Comparison of ENCODE assay signal across 30 cellular contexts in the genomic region with DNA sequence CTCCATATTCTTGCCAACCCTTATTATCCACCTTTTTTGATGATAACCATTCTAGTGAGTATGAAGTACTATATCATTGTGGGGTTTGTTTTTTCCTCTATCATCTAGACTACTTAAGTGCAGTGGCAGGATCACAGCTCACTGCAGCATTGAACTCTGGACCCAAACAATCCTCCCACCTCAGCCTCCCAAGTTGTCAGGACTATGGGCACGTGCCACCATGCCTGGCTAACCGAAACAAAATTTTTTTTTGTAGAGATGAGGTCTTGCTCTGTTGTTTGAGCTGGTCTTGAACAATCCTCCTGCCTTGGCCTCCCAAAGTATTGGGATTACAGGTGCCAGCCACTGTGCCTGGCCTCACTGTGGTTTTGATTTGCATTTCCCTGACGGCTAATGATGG.
"Had no signal": no experiment of that assay in that cellular context is flagged by ENCODE, and none has a peak within 500 bp of the region (broad histone marks: within the 10 kb centered on the region; RNA-seq: fewer than 3 reads in every experiment).

No MANE protein-coding gene starts in this region.

- ATAC-seq: natural killer cell; psoas muscle; right cardiac atrium; sciatic nerve; stimulated activated memory B cell treated with anti-CD40 and anti-IgM and Interleukin-4, amounts not matched to agents 10 μg/mL and 1 μg/mL and 100 μg/mL, for 72 hours; stimulated activated naive CD8-positive, alpha-beta T cell treated with anti-CD3 and anti-CD28 coated beads, Interleukin-15, amount 100 ng/mL, for 72 hours; stimulated activated naive CD8-positive, alpha-beta T cell treated with anti-CD3 and anti-CD28 coated beads, Interleukin-15, Interleukin-2, amounts not matched to agents 100 U/mL and 50 U/mL, for 24 hours had no signal

- H3K4me3 Mint-ChIP-seq: natural killer cell; nephron; neural progenitor cell; stimulated activated memory B cell treated with anti-CD40 and anti-IgM and Interleukin-4, amounts not matched to agents 10 μg/mL and 1 μg/mL and 100 μg/mL, for 72 hours; stimulated activated naive CD8-positive, alpha-beta T cell treated with anti-CD3 and anti-CD28 coated beads, Interleukin-15, amount 100 ng/mL, for 72 hours had no signal

- H3K36me3 Mint-ChIP-seq: natural killer cell had no signal

- H3K9me3 ChIP-seq: ovary, psoas muscle, spleen, suprapubic skin, testis, tibial nerve, upper lobe of left lung, vagina had no signal

- H3K4me1 ChIP-seq: neural progenitor cell, parathyroid adenoma, spleen, suprapubic skin, tibial nerve, upper lobe of left lung had no signal

- H3K36me3 ChIP-seq: neural progenitor cell, ovary had no signal

- H3K27me3 Mint-ChIP-seq: progenitor cell of endocrine pancreas; stimulated activated memory B cell treated with anti-CD40 and anti-IgM and Interleukin-4, amounts not matched to agents 10 μg/mL and 1 μg/mL and 100 μg/mL, for 72 hours; stimulated activated naive CD8-positive, alpha-beta T cell treated with anti-CD3 and anti-CD28 coated beads, Interleukin-15, amount 100 ng/mL, for 72 hours had no signal

- H3K27ac Mint-ChIP-seq: nephron; neural progenitor cell; progenitor cell of endocrine pancreas; stimulated activated naive CD8-positive, alpha-beta T cell treated with anti-CD3 and anti-CD28 coated beads, Interleukin-15, amount 100 ng/mL, for 72 hours had no signal

- H3K4me3 ChIP-seq: neural progenitor cell, ovary, psoas muscle, skin epidermis, smooth muscle cell, spleen, suprapubic skin, testis, tibial nerve, upper lobe of left lung, vagina had no signal

- H3K27me3 ChIP-seq: neural progenitor cell, ovary, spleen, suprapubic skin, testis, tibial nerve, upper lobe of left lung, vagina had no signal

- H3K27ac ChIP-seq: neural progenitor cell, ovary, parathyroid adenoma, psoas muscle, skin epidermis, spleen, suprapubic skin, testis, tibial nerve, upper lobe of left lung, vagina had no signal

- DNase-seq: natural killer cell; occipital lobe; ovary; posterior cingulate gyrus; psoas muscle; right cardiac atrium; spleen; stimulated activated CD4-positive, alpha-beta T cell treated with anti-CD3 and anti-CD28 coated beads, Interleukin-12 subunit alpha, Interleukin-12 subunit beta, amount 100 ng/mL, for 4 hours; stimulated activated CD4-positive, alpha-beta T cell treated with anti-CD3 and anti-CD28 coated beads, Interleukin-1b, Interleukin-23, amount 100 ng/mL, for 48 hours; stimulated activated CD4-positive, alpha-beta T cell treated with anti-CD3 and anti-CD28 coated beads, Interleukin-4, amount 100 ng/mL, for 1 hour; stimulated activated CD4-positive, alpha-beta T cell treated with anti-CD3 and anti-CD28 coated beads, Interleukin-4, amount 100 ng/mL, for 4 hours; stimulated activated CD8-positive, alpha-beta memory T cell treated with anti-CD3 and anti-CD28 coated beads, Interleukin-4, amount 100 ng/mL, for 48 hours; stimulated activated naive CD4-positive, alpha-beta T cell; stimulated activated naive CD8-positive, alpha-beta T cell treated with anti-CD3 and anti-CD28 coated beads, Interleukin-15, amount 100 ng/mL, for 72 hours; stimulated activated naive CD8-positive, alpha-beta T cell treated with anti-CD3 and anti-CD28 coated beads, Interleukin-15, Interleukin-2, amounts not matched to agents 100 U/mL and 50 U/mL, for 24 hours; substantia nigra; testis; trophoblast cell; upper lobe of left lung had no signal

- H3K9me3 Mint-ChIP-seq: natural killer cell; nephron; neural progenitor cell; stimulated activated memory B cell treated with anti-CD40 and anti-IgM and Interleukin-4, amounts not matched to agents 10 μg/mL and 1 μg/mL and 100 μg/mL, for 72 hours; stimulated activated naive CD8-positive, alpha-beta T cell treated with anti-CD3 and anti-CD28 coated beads, Interleukin-15, amount 100 ng/mL, for 72 hours had no signal

- H3K4me1 Mint-ChIP-seq: nephron; stimulated activated naive CD8-positive, alpha-beta T cell treated with anti-CD3 and anti-CD28 coated beads, Interleukin-15, amount 100 ng/mL, for 72 hours had no signal
